9 cellular contexts compared by ENCODE assay signal in the genomic region with DNA sequence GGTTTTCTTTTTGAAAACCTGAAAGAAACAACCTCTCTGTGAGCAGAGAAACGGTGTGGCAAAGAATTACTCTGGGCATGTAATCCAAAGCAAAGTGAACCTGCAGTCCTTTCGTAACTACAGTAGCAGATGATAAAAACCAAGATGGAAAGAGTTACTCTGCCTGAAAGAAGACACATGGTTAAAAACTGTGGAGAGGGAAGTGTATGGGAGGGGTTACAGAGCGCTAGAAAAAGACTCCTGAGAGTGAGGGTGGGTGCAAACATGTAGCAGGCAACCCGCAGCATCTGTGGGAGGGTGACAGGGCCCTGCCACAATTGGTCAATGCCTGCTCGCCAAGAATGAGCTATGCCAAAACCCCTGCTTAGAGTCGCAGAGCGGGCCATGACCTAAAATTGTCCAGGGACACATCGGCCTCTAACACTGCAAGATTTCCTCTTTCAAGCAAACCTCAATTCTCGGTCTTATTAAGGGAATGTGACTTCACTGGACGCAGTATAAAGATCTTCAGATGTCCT. TPM values are rescaled to one million over a fixed set of nuclear protein-coding genes. Genes with fewer than 3 reads are reported as not detected.
DNase-seq lines count a peak whose midpoint lies in the region; ATAC-seq and TF ChIP-seq lines count a peak whose summit lies in the region.
"Had no signal": no experiment of that assay in that cellular context is flagged by ENCODE, and none has a peak within 500 bp of the region (broad histone marks: within the 10 kb centered on the region; RNA-seq: fewer than 3 reads in every experiment).

No MANE protein-coding gene starts in this region.

- H3K4me3 ChIP-seq in ovary = peak overlapping the region; percentile 76

- DNase-seq in Right ventricle myocardium inferior (ENCODE audit: missing footprints) (no peak), cardiac septum (ENCODE audit: low spot score) (no peak), fibroblast of peridontal ligament (ENCODE audit: extremely low read depth) (peak; percentile 61), ovary (peak in 1 of 5 donors; percentile 34), DMS114 treated with DMSO at 0.1 percent for 48 hours (lab: John Stamatoyannopoulos, UW; ENCODE audit: unreplicated experiment) (no peak)
- DNase-seq in activated CD4-positive, alpha-beta T cell treated with anti-CD3 and anti-CD28 coated beads, Interleukin-2, amount 50 U/mL, for 48 hours = peak; percentile 64 to 72
- DNase-seq in effector CD8-positive, alpha-beta T cell (lab: John Stamatoyannopoulos, UW) = no peak

- H3K9me3 ChIP-seq in ovary = no peaks in the 10 kb centered on the region

- TF ChIP-seq CTCF in ovary (IDR thresholded peaks at IDR 0.05) = no peak

- no peak for TF ChIP-seq EP300 in ovary (IDR thresholded peaks at IDR 0.05)

- H3K27me3 ChIP-seq in ovary = no peaks in the 10 kb centered on the region

- H3K4me1 ChIP-seq in ovary (ENCODE audit: insufficient read depth) = peaks cover 2% of the 10 kb centered on the region

- H3K36me3 ChIP-seq in ovary = no peaks in the 10 kb centered on the region

- no peak for TF ChIP-seq POLR2A in ovary (IDR thresholded peaks at IDR 0.05)

- 6 to 8% (median 7%) methylated on average over 10 of the region's 10 CpGs for WGBS in ovary, 3 donors

- peak overlapping the region in 1 of 2 donors; percentile 40 for H3K27ac ChIP-seq in ovary

- ATAC-seq in Right ventricle myocardium inferior = peak; percentile 40
- ATAC-seq in HG03565 (IDR thresholded peaks at IDR 0.05; ENCODE audit: unreplicated experiment) = peak; percentile 4

- intact Hi-C loops in Right ventricle myocardium inferior (cut with DNase I) (loop anchor here (2.0 kb wide), 1 partner anchor 43 kb away; a partner anchor contains a TSS), cardiac septum (cut with DNase I) (loop anchor here (5.0 kb wide), 1 partner anchor 39 kb away; no protein-coding TSS in a partner anchor), ovary (cut with DNase I) (loop anchor here in 1 of 4 donors (10.0 kb wide), 1 partner anchor 97 kb away; a partner anchor contains a TSS)

RNA-seq across cellular contexts. Expression of a gene that starts 0.8 kb away (rescaled TPM):
- total RNA-seq in Right ventricle myocardium inferior (93.8 TPM), cardiac septum (80.4 TPM), ovary (10 to 100 TPM; 25.6 to 58.2 (median 35.8) TPM)
- polyA plus RNA-seq in ovary = 10 to 100 TPM; 38.3 to 98.5 TPM

RNA-seq across cellular contexts. Expression of a gene that starts 18.6 kb away (rescaled TPM):
- total RNA-seq in Right ventricle myocardium inferior (0.49 TPM), cardiac septum (1.00 TPM), ovary (under 1 TPM in 1 of 7 donors, not detected in 6; 0.05 TPM)
- under 1 TPM; 0.04 to 0.28 TPM for polyA plus RNA-seq in ovary

RNA-seq across cellular contexts. Expression of a gene that starts 39.7 kb away (rescaled TPM):
- not detected for total RNA-seq in Right ventricle myocardium inferior
- not detected for total RNA-seq in cardiac septum
- total RNA-seq in ovary = not detected
- polyA plus RNA-seq in ovary = not detected
- total RNA-seq: renal cortical epithelial cell had no signal

RNA-seq across cellular contexts. Expression of a gene that starts 42.8 kb away (rescaled TPM):
- total RNA-seq in Right ventricle myocardium inferior (33.5 TPM), cardiac septum (63.8 TPM), ovary (10 to 100 TPM; 28.3 to 97.0 (median 79.1) TPM)
- polyA plus RNA-seq in ovary = 10 to 100 TPM; 35.5 to 51.8 TPM

RNA-seq across cellular contexts. Expression of a gene that starts 46.3 kb away (rescaled TPM):
- 0.43 TPM for total RNA-seq in Right ventricle myocardium inferior
- 0.16 TPM for total RNA-seq in cardiac septum
- under 1 TPM in 1 of 7 donors, not detected in 6; 0.24 TPM for total RNA-seq in ovary
- polyA plus RNA-seq in ovary = under 1 TPM; 0.19 to 0.97 TPM

Comparison
In these comparisons a context has a peak if more than half of its experiments do, and no peak if none do; other contexts are left out.
1. DNase-seq: peak in activated CD4-positive, alpha-beta T cell treated with anti-CD3 and anti-CD28 coated beads, Interleukin-2, amount 50 U/mL, for 48 hours (2 of 2) and fibroblast of peridontal ligament (single experiment); none in Right ventricle myocardium inferior (single experiment), cardiac septum (single experiment), effector CD8-positive, alpha-beta T cell (single experiment) and DMS114 treated with DMSO at 0.1 percent for 48 hours (single experiment).